In the genomic region with DNA sequence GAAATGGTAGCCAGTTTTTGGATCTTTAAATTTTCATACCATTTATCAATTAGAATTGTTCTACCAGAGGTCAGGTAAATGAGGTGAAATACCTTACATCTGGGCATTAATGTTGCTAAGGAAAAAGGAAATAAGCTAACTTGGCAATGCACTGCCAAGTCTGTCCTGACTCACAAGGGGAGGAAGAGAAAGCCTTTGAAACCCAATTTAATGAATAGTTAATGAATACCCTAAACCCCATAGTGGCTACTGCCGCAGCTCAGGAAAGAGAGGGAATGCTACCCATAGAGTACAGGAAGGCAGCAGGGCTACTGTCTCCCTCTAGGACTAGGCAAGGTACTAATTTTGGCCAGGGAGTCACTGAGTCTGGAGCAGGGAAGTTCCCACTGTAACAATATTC, we compare ENCODE assay signal across 23 cellular contexts.
"Had no signal": no experiment of that assay in that cellular context is flagged by ENCODE, and none has a peak within 500 bp of the region (broad histone marks: within the 10 kb centered on the region; RNA-seq: fewer than 3 reads in every experiment).

No MANE protein-coding gene starts in this region.

- H3K4me3 Mint-ChIP-seq: endodermal cell; memory B cell; naive B cell; nephron progenitor cell; stimulated activated memory B cell treated with anti-CD40 and anti-IgM and Interleukin-4, amounts not matched to agents 10 μg/mL and 1 μg/mL and 100 μg/mL, for 72 hours; stimulated activated naive CD8-positive, alpha-beta T cell treated with anti-CD3 and anti-CD28 coated beads, Interleukin-15, Interleukin-2, amounts not matched to agents 100 ng/mL and 50 ng/mL, for 24 hours had no signal

- H3K27me3 ChIP-seq: colonic mucosa, heart left ventricle, tibial nerve, upper lobe of right lung, vagina had no signal

- H3K27ac ChIP-seq: colonic mucosa, heart left ventricle, left ventricle myocardium inferior, lower lobe of right lung, parathyroid adenoma, psoas muscle, spleen, tibial nerve, upper lobe of right lung, vagina had no signal

- DNase-seq: colonic mucosa; effector CD4-positive, alpha-beta T cell; endodermal cell; foreskin melanocyte; heart left ventricle; hippocampal formation; left ventricle myocardium inferior; lower lobe of right lung; naive B cell; nephron progenitor cell; psoas muscle; spleen; stimulated activated CD4-positive, alpha-beta T cell treated with anti-CD3 and anti-CD28 coated beads, Interleukin-15, amount 100 ng/mL, for 24 hours; stimulated activated CD4-positive, alpha-beta T cell treated with anti-CD3 and anti-CD28 coated beads, Interleukin-1b, Interleukin-23, amount 100 ng/mL, for 48 hours; stimulated activated CD4-positive, alpha-beta T cell treated with anti-CD3 and anti-CD28 coated beads, Interleukin-4, amount 100 ng/mL, for 24 hours; upper lobe of right lung had no signal

- H3K4me1 Mint-ChIP-seq: naive B cell; stimulated activated memory B cell treated with anti-CD40 and anti-IgM and Interleukin-4, amounts not matched to agents 10 μg/mL and 1 μg/mL and 100 μg/mL, for 72 hours had no signal

- H3K36me3 ChIP-seq: colonic mucosa, heart left ventricle, left ventricle myocardium inferior, lower lobe of right lung, spleen, tibial nerve, upper lobe of right lung, vagina had no signal

- H3K9me3 Mint-ChIP-seq: endodermal cell; stimulated activated naive CD8-positive, alpha-beta T cell treated with anti-CD3 and anti-CD28 coated beads, Interleukin-15, Interleukin-2, amounts not matched to agents 100 ng/mL and 50 ng/mL, for 24 hours had no signal

- H3K4me1 ChIP-seq: heart left ventricle, lower lobe of right lung, parathyroid adenoma, psoas muscle, tibial nerve, upper lobe of right lung, vagina had no signal

- H3K27ac Mint-ChIP-seq: endodermal cell; memory B cell; naive B cell; nephron progenitor cell; stimulated activated memory B cell treated with anti-CD40 and anti-IgM and Interleukin-4, amounts not matched to agents 10 μg/mL and 1 μg/mL and 100 μg/mL, for 72 hours; stimulated activated naive CD8-positive, alpha-beta T cell treated with anti-CD3 and anti-CD28 coated beads, Interleukin-15, Interleukin-2, amounts not matched to agents 100 ng/mL and 50 ng/mL, for 24 hours had no signal

- H3K36me3 Mint-ChIP-seq: stimulated activated memory B cell treated with anti-CD40 and anti-IgM and Interleukin-4, amounts not matched to agents 10 μg/mL and 1 μg/mL and 100 μg/mL, for 72 hours had no signal

- H3K9me3 ChIP-seq: colonic mucosa, lower lobe of right lung, upper lobe of right lung, vagina had no signal

- H3K4me3 ChIP-seq: colonic mucosa, heart left ventricle, left ventricle myocardium inferior, lower lobe of right lung, psoas muscle, spleen, tibial nerve, upper lobe of right lung, vagina had no signal

- ATAC-seq: heart left ventricle; lower lobe of right lung; psoas muscle; sciatic nerve; stimulated activated memory B cell treated with anti-CD40 and anti-IgM and Interleukin-4, amounts not matched to agents 10 μg/mL and 1 μg/mL and 100 μg/mL, for 72 hours; upper lobe of right lung had no signal
